16 cellular contexts compared by ENCODE assay signal in genomic region chr17:47975189-47975814, GRCh38. TPM values are rescaled to one million over a fixed set of nuclear protein-coding genes. Genes with fewer than 3 reads are reported as not detected.
"Had no signal": no experiment of that assay in that cellular context is flagged by ENCODE, and none has a peak within 500 bp of the region (broad histone marks: within the 10 kb centered on the region; RNA-seq: fewer than 3 reads in every experiment).

No MANE protein-coding gene starts in this region.

- H3K9me3 ChIP-seq: colonic mucosa, gastroesophageal sphincter, upper lobe of right lung had no signal

- DNase-seq: activated CD4-positive, CD25-positive, alpha-beta regulatory T cell; activated naive CD8-positive, alpha-beta T cell treated with anti-CD3 and anti-CD28 coated beads, Interleukin-2, amount 50 U/mL, for 24 hours; activated T-cell treated with anti-CD3 and anti-CD28 coated beads, Interleukin-2, amount 50 U/mL, for 48 hours; colonic mucosa; kidney glomerular epithelial cell; stimulated activated CD4-positive, alpha-beta T cell treated with anti-CD3 and anti-CD28 coated beads, Interleukin-12 subunit alpha, Interleukin-12 subunit beta, amount 100 ng/mL, for 4 hours; upper lobe of right lung had no signal

- H3K27ac Mint-ChIP-seq: activated naive CD8-positive, alpha-beta T cell treated with anti-CD3 and anti-CD28 coated beads, Interleukin-2, amount 50 U/mL, for 24 hours; T-helper 1 cell treated with Interleukin-12 subunit alpha and Interleukin-12 subunit beta and Interleukin-4 antibody, amounts not matched to agents 30 μg/mL and 1 μg/mL, for 36 hours had no signal

- H3K4me3 ChIP-seq: colonic mucosa, gastroesophageal sphincter, upper lobe of right lung had no signal

- H3K4me3 Mint-ChIP-seq: activated naive CD8-positive, alpha-beta T cell treated with anti-CD3 and anti-CD28 coated beads, Interleukin-2, amount 50 U/mL, for 24 hours; stimulated activated naive CD8-positive, alpha-beta T cell treated with anti-CD3 and anti-CD28 coated beads, Interleukin-15, Interleukin-2, amounts not matched to agents 100 ng/mL and 50 ng/mL, for 24 hours; T-helper 1 cell treated with Interleukin-12 subunit alpha and Interleukin-12 subunit beta and Interleukin-4 antibody, amounts not matched to agents 30 μg/mL and 1 μg/mL, for 36 hours had no signal

- ATAC-seq: activated naive CD8-positive, alpha-beta T cell treated with anti-CD3 and anti-CD28 coated beads, Interleukin-2, amount 50 U/mL, for 24 hours; gastroesophageal sphincter; upper lobe of right lung had no signal

- H3K9me3 Mint-ChIP-seq: activated naive CD8-positive, alpha-beta T cell treated with anti-CD3 and anti-CD28 coated beads, Interleukin-2, amount 50 U/mL, for 24 hours; stimulated activated naive CD8-positive, alpha-beta T cell treated with anti-CD3 and anti-CD28 coated beads, Interleukin-15, Interleukin-2, amounts not matched to agents 100 ng/mL and 50 ng/mL, for 24 hours; T-helper 1 cell treated with Interleukin-12 subunit alpha and Interleukin-12 subunit beta and Interleukin-4 antibody, amounts not matched to agents 30 μg/mL and 1 μg/mL, for 36 hours had no signal

- H3K4me1 ChIP-seq: colonic mucosa had no signal

- H3K27ac ChIP-seq: colonic mucosa, gastroesophageal sphincter, upper lobe of right lung had no signal

- H3K27me3 Mint-ChIP-seq: activated naive CD8-positive, alpha-beta T cell treated with anti-CD3 and anti-CD28 coated beads, Interleukin-2, amount 50 U/mL, for 24 hours; stimulated activated naive CD8-positive, alpha-beta T cell treated with anti-CD3 and anti-CD28 coated beads, Interleukin-15, Interleukin-2, amounts not matched to agents 100 ng/mL and 50 ng/mL, for 24 hours had no signal

- H3K27me3 ChIP-seq: colonic mucosa, gastroesophageal sphincter, upper lobe of right lung had no signal

RNA-seq across cellular contexts. Expression of gene PRR15L, which starts 17.6 kb away (rescaled TPM):
- total RNA-seq: cardiac septum, mesenteric fat pad, osteocyte, pulmonary artery endothelial cell, temporal lobe had no signal
- polyA plus RNA-seq: neural cell had no signal
